In genomic region chr6:106141441-106142237, GRCh38 we compare ENCODE assay signal across 9 cellular contexts. TPM values are rescaled to one million over a fixed set of nuclear protein-coding genes. Genes with fewer than 3 reads are reported as not detected.
DNase-seq lines count a peak whose midpoint lies in the region; ATAC-seq and TF ChIP-seq lines count a peak whose summit lies in the region.
"Had no signal": no experiment of that assay in that cellular context is flagged by ENCODE, and none has a peak within 500 bp of the region (broad histone marks: within the 10 kb centered on the region; RNA-seq: fewer than 3 reads in every experiment).

No MANE protein-coding gene starts in this region.

- H3K27me3 ChIP-seq in CD4-positive, alpha-beta T cell (ENCODE audit: control insufficient read depth, insufficient read depth, low read length), result no peaks in the 10 kb centered on the region
- no peaks in the 10 kb centered on the region for H3K27me3 ChIP-seq in neural progenitor cell

- no peak overlapping the region for H3K9ac ChIP-seq in neural progenitor cell

- peak overlapping the region; percentile 5 for H3K4me3 Mint-ChIP-seq in CD4-positive, alpha-beta T cell
- peak overlapping the region; percentile 13 for H3K4me3 Mint-ChIP-seq in activated naive CD4-positive, alpha-beta T cell treated with anti-CD3 and anti-CD28 coated beads for 36 hours
- peak overlapping the region; percentile 33 for H3K4me3 Mint-ChIP-seq in stimulated activated memory B cell treated with anti-CD40 and anti-IgM and Interleukin-4, amounts not matched to agents 10 μg/mL and 1 μg/mL and 100 μg/mL, for 72 hours
- H3K4me3 Mint-ChIP-seq in neural progenitor cell (no peak overlapping the region), osteocyte (ENCODE audit: unreplicated experiment) (no peak overlapping the region)
- H3K4me3 Mint-ChIP-seq: nephron had no signal

- H3K36me3 ChIP-seq in neural progenitor cell, result no peaks in the 10 kb centered on the region

- CTCF ChIA-PET in CD4-positive, alpha-beta T cell (lab: Charles Lee), result interaction anchor here (1.0 to 2.2 kb wide), 3 partner anchors 9 to 149 kb away, joined by 3 to 5 read pairs (median 3); no protein-coding TSS in a partner anchor
- CTCF ChIA-PET in activated naive CD4-positive, alpha-beta T cell treated with anti-CD3 and anti-CD28 coated beads for 36 hours (lab: Charles Lee), result interaction anchor here (0.9 to 2.1 kb wide), 8 partner anchors 9 to 82 kb away, joined by 3 to 8 read pairs (median 4); no protein-coding TSS in a partner anchor

- H3K27ac ChIP-seq in CD4-positive, alpha-beta T cell (ENCODE audit: low read depth, low read length), result no peak overlapping the region
- H3K27ac ChIP-seq in neural progenitor cell, result no peak overlapping the region

- H3K4me2 ChIP-seq in neural progenitor cell, result no peak overlapping the region

- peak overlapping the region; percentile 56 for H3K27ac Mint-ChIP-seq in CD4-positive, alpha-beta T cell
- peak overlapping the region; percentile 83 for H3K27ac Mint-ChIP-seq in activated naive CD4-positive, alpha-beta T cell treated with anti-CD3 and anti-CD28 coated beads for 36 hours
- H3K27ac Mint-ChIP-seq in stimulated activated memory B cell treated with anti-CD40 and anti-IgM and Interleukin-4, amounts not matched to agents 10 μg/mL and 1 μg/mL and 100 μg/mL, for 72 hours, result peak overlapping the region; percentile 89
- H3K27ac Mint-ChIP-seq in neural progenitor cell, result no peak overlapping the region
- H3K27ac Mint-ChIP-seq in osteocyte (ENCODE audit: unreplicated experiment), result no peak overlapping the region
- H3K27ac Mint-ChIP-seq: nephron had no signal

- peaks cover 10% of the 10 kb centered on the region for H3K4me1 ChIP-seq in neural progenitor cell

- peaks cover 5% of the 10 kb centered on the region for H3F3A ChIP-seq in neural progenitor cell (ENCODE audit: low read depth)

- H3K27me3 Mint-ChIP-seq in CD4-positive, alpha-beta T cell, result no peaks in the 10 kb centered on the region
- no peaks in the 10 kb centered on the region for H3K27me3 Mint-ChIP-seq in activated naive CD4-positive, alpha-beta T cell treated with anti-CD3 and anti-CD28 coated beads for 36 hours (ENCODE audit: low read depth)
- H3K27me3 Mint-ChIP-seq in stimulated activated memory B cell treated with anti-CD40 and anti-IgM and Interleukin-4, amounts not matched to agents 10 μg/mL and 1 μg/mL and 100 μg/mL, for 72 hours, result no peaks in the 10 kb centered on the region
- H3K27me3 Mint-ChIP-seq in neural progenitor cell (ENCODE audit: insufficient read depth, low read depth), result peaks cover 7% of the 10 kb centered on the region
- H3K27me3 Mint-ChIP-seq in osteocyte (ENCODE audit: unreplicated experiment), result peaks cover 6% of the 10 kb centered on the region

- POLR2A ChIA-PET in CD4-positive, alpha-beta T cell (lab: Charles Lee), result interaction anchor here (1.0 to 2.1 kb wide), 7 partner anchors 11 to 150 kb away, joined by 4 to 13 read pairs (median 6); no protein-coding TSS in a partner anchor

- DNase-seq in CD4-positive, alpha-beta T cell, result no peak
- peak; percentile 75 for DNase-seq in activated naive CD4-positive, alpha-beta T cell treated with anti-CD3 and anti-CD28 coated beads for 36 hours
- DNase-seq in neural progenitor cell (ENCODE audit: low spot score) (no peak), osteocyte (ENCODE audit: extremely low spot score, unreplicated experiment) (no peak), GM19240 (ENCODE audit: insufficient read length, low spot score) (no peak)

- no peak overlapping the region for H3K4me3 ChIP-seq in neural progenitor cell

- H4K20me1 ChIP-seq in neural progenitor cell (ENCODE audit: low read depth), result no peaks in the 10 kb centered on the region

- no peaks in the 10 kb centered on the region for H3K9me3 ChIP-seq in CD4-positive, alpha-beta T cell (ENCODE audit: control insufficient read depth, low read length)
- H3K9me3 ChIP-seq in neural progenitor cell (ENCODE audit: low read depth), result no peaks in the 10 kb centered on the region

- H2AFZ ChIP-seq in neural progenitor cell (replicated peaks), result no peak overlapping the region

- TF ChIP-seq CTCF in CD4-positive, alpha-beta T cell (IDR thresholded peaks at IDR 0.05), result no peak
- TF ChIP-seq CTCF in neural progenitor cell (IDR thresholded peaks at IDR 0.05) (no peak), osteocyte (IDR thresholded peaks at IDR 0.05) (no peak)

- intact Hi-C loops in CD4-positive, alpha-beta T cell (cut with DNase I, micrococcal nuclease), result no loop called here
- intact Hi-C loops in activated naive CD4-positive, alpha-beta T cell treated with anti-CD3 and anti-CD28 coated beads for 36 hours (cut with micrococcal nuclease), result loop anchor here (1.0 to 5.0 kb wide), 7 partner anchors 23 to 659 kb away; no protein-coding TSS in a partner anchor

- H3K79me2 ChIP-seq in neural progenitor cell (ENCODE audit: low read depth), result no peaks in the 10 kb centered on the region

- peaks cover 47% of the 10 kb centered on the region for H3K4me1 Mint-ChIP-seq in CD4-positive, alpha-beta T cell (ENCODE audit: low read depth)
- H3K4me1 Mint-ChIP-seq in activated naive CD4-positive, alpha-beta T cell treated with anti-CD3 and anti-CD28 coated beads for 36 hours (ENCODE audit: low read depth), result peaks cover 31% of the 10 kb centered on the region
- H3K4me1 Mint-ChIP-seq in stimulated activated memory B cell treated with anti-CD40 and anti-IgM and Interleukin-4, amounts not matched to agents 10 μg/mL and 1 μg/mL and 100 μg/mL, for 72 hours, result peaks cover 44% of the 10 kb centered on the region
- H3K4me1 Mint-ChIP-seq in neural progenitor cell, result peaks cover 26% of the 10 kb centered on the region
- H3K4me1 Mint-ChIP-seq in osteocyte (ENCODE audit: unreplicated experiment), result peaks cover 1% of the 10 kb centered on the region

- H3K36me3 Mint-ChIP-seq in CD4-positive, alpha-beta T cell (ENCODE audit: low read depth), result no peaks in the 10 kb centered on the region
- H3K36me3 Mint-ChIP-seq in activated naive CD4-positive, alpha-beta T cell treated with anti-CD3 and anti-CD28 coated beads for 36 hours (ENCODE audit: low read depth), result no peaks in the 10 kb centered on the region
- no peaks in the 10 kb centered on the region for H3K36me3 Mint-ChIP-seq in stimulated activated memory B cell treated with anti-CD40 and anti-IgM and Interleukin-4, amounts not matched to agents 10 μg/mL and 1 μg/mL and 100 μg/mL, for 72 hours
- H3K36me3 Mint-ChIP-seq in neural progenitor cell (no peaks in the 10 kb centered on the region), osteocyte (ENCODE audit: unreplicated experiment) (no peaks in the 10 kb centered on the region)

- no peaks in the 10 kb centered on the region for H3K9me3 Mint-ChIP-seq in CD4-positive, alpha-beta T cell
- no peaks in the 10 kb centered on the region for H3K9me3 Mint-ChIP-seq in activated naive CD4-positive, alpha-beta T cell treated with anti-CD3 and anti-CD28 coated beads for 36 hours
- no peaks in the 10 kb centered on the region for H3K9me3 Mint-ChIP-seq in stimulated activated memory B cell treated with anti-CD40 and anti-IgM and Interleukin-4, amounts not matched to agents 10 μg/mL and 1 μg/mL and 100 μg/mL, for 72 hours
- no peaks in the 10 kb centered on the region for H3K9me3 Mint-ChIP-seq in neural progenitor cell
- H3K9me3 Mint-ChIP-seq in osteocyte (ENCODE audit: unreplicated experiment), result no peaks in the 10 kb centered on the region
- H3K9me3 Mint-ChIP-seq: nephron had no signal

- peak; percentile 55 for ATAC-seq in CD4-positive, alpha-beta T cell (ENCODE audit: poor library complexity)
- ATAC-seq in GM21367 (IDR thresholded peaks at IDR 0.05; ENCODE audit: unreplicated experiment), result peak; percentile 85
- ATAC-seq in HG03565 (IDR thresholded peaks at IDR 0.05; ENCODE audit: unreplicated experiment), result peak; percentile 72
- peak; percentile 76 for ATAC-seq in stimulated activated memory B cell treated with anti-CD40 and anti-IgM and Interleukin-4, amounts not matched to agents 10 μg/mL and 1 μg/mL and 100 μg/mL, for 72 hours

RNA-seq across cellular contexts. Expression of gene PRDM1, which starts 55.5 kb away (rescaled TPM):
- 10 to 100 TPM; 69.9 to 83.4 TPM for total RNA-seq in CD4-positive, alpha-beta T cell
- total RNA-seq in activated naive CD4-positive, alpha-beta T cell treated with anti-CD3 and anti-CD28 coated beads for 36 hours, result 1 to 10 TPM; 3.4 to 4.0 TPM
- total RNA-seq in neural progenitor cell (ENCODE audit: low replicate concordance) (0.37 and 0.43 TPM in 2 replicates), osteocyte (0.29 TPM in 1 of 2 replicates, not detected in the other)

Comparison
In these comparisons a context has a peak if more than half of its experiments do, and no peak if none do; other contexts are left out.
1. H3K27ac Mint-ChIP-seq: peak in CD4-positive, alpha-beta T cell (single experiment), activated naive CD4-positive, alpha-beta T cell treated with anti-CD3 and anti-CD28 coated beads for 36 hours (single experiment) and stimulated activated memory B cell treated with anti-CD40 and anti-IgM and Interleukin-4, amounts not matched to agents 10 μg/mL and 1 μg/mL and 100 μg/mL, for 72 hours (single experiment); none in neural progenitor cell (single experiment) and osteocyte (single experiment).
2. H3K4me3 Mint-ChIP-seq: peak in CD4-positive, alpha-beta T cell (single experiment), activated naive CD4-positive, alpha-beta T cell treated with anti-CD3 and anti-CD28 coated beads for 36 hours (single experiment) and stimulated activated memory B cell treated with anti-CD40 and anti-IgM and Interleukin-4, amounts not matched to agents 10 μg/mL and 1 μg/mL and 100 μg/mL, for 72 hours (single experiment); none in neural progenitor cell (single experiment) and osteocyte (single experiment).
3. RNA of gene PRDM1, which starts 55.5 kb away (total RNA-seq): 69.9 to 83.4 TPM in CD4-positive, alpha-beta T cell; 3.4 to 4.0 TPM in activated naive CD4-positive, alpha-beta T cell treated with anti-CD3 and anti-CD28 coated beads for 36 hours, 0.37 to 0.43 TPM in neural progenitor cell and 0.29 TPM in osteocyte; every median in the first group is over 10 times any median in the second.
4. Peak in every context shown above with its lines, with median percentiles within 50 percentile points of each other: ATAC-seq.